32 cellular contexts compared by ENCODE assay signal in the genomic region with DNA sequence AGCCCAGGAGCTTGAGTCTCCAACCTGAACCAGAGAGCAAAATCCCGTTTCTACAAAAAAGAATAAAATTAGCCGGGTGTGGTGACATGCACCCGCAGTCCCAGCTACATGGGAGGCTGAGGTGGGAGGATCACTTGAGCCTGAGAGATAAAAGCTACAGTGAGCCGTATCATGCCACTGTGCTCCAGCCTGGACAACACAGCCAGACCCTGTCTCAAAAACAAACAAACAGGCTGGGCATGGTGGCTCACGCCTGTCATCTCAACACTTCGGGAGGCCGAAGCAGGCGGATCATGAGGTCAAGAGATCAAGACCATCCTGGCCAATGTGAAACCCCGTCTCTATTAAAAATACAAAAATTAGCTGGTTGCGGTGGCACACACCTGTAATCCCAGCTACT. TPM values are rescaled to one million over a fixed set of nuclear protein-coding genes. Genes with fewer than 3 reads are reported as not detected.
"Had no signal": no experiment of that assay in that cellular context is flagged by ENCODE, and none has a peak within 500 bp of the region (broad histone marks: within the 10 kb centered on the region; RNA-seq: fewer than 3 reads in every experiment).

No MANE protein-coding gene starts in this region.

- H3K4me1 ChIP-seq: colonic mucosa had no signal

- H3K27me3 ChIP-seq: colonic mucosa, esophagus squamous epithelium, gastrocnemius medialis, heart right ventricle, left lung had no signal

- H3K27ac ChIP-seq: colonic mucosa, epithelial cell of prostate, esophagus squamous epithelium, gastrocnemius medialis, heart right ventricle, left lung, lower lobe of right lung had no signal

- H3K9me3 ChIP-seq: colonic mucosa, esophagus squamous epithelium, gastrocnemius medialis, heart right ventricle, left lung, lower lobe of right lung, mucosa of descending colon had no signal

- ATAC-seq: effector memory CD8-positive, alpha-beta T cell; esophagus mucosa; gastrocnemius medialis; heart right ventricle; left cardiac atrium; left lung; left ventricle myocardium superior; lower lobe of right lung; mucosa of descending colon had no signal

- H3K4me3 ChIP-seq: colonic mucosa, esophagus squamous epithelium, gastrocnemius medialis, heart right ventricle, left lung, lower lobe of right lung, mucosa of descending colon had no signal

- FAIRE-seq: endometrium, kidney had no signal

- H3K36me3 ChIP-seq: colonic mucosa, esophagus squamous epithelium, gastrocnemius medialis, heart right ventricle, left lung, lower lobe of right lung had no signal

- DNase-seq: colonic mucosa; cortex of kidney; effector CD8-positive, alpha-beta T cell; effector memory CD8-positive, alpha-beta T cell; endodermal cell; erythroblast; esophagus squamous epithelium; foreskin fibroblast; foreskin melanocyte; gastrocnemius medialis; glutamatergic neuron; head of caudate nucleus; heart right ventricle; hypothalamus; immature natural killer cell; islet precursor cell; kidney; left cardiac atrium; left lung; left ventricle myocardium superior; lower lobe of right lung; mucosa of descending colon had no signal

RNA-seq across cellular contexts. Expression of a gene that starts 11.4 kb away (rescaled TPM):
- total RNA-seq: cerebellum, colonic mucosa, dermis microvascular lymphatic vessel endothelial cell, endodermal cell, esophagus mucosa, esophagus squamous epithelium, gastrocnemius medialis, glomerular endothelial cell, heart right ventricle, kidney, left cardiac atrium, left ventricle myocardium superior, lower leg skin, lung microvascular endothelial cell, mesenteric fat pad, mesothelial cell of epicardium, mucosa of descending colon had no signal

RNA-seq across cellular contexts. Expression of a gene that starts 56.1 kb away (rescaled TPM):
- total RNA-seq: esophagus mucosa, glomerular endothelial cell had no signal
